ENCODE assay signal across 8 cellular contexts in the genomic region with DNA sequence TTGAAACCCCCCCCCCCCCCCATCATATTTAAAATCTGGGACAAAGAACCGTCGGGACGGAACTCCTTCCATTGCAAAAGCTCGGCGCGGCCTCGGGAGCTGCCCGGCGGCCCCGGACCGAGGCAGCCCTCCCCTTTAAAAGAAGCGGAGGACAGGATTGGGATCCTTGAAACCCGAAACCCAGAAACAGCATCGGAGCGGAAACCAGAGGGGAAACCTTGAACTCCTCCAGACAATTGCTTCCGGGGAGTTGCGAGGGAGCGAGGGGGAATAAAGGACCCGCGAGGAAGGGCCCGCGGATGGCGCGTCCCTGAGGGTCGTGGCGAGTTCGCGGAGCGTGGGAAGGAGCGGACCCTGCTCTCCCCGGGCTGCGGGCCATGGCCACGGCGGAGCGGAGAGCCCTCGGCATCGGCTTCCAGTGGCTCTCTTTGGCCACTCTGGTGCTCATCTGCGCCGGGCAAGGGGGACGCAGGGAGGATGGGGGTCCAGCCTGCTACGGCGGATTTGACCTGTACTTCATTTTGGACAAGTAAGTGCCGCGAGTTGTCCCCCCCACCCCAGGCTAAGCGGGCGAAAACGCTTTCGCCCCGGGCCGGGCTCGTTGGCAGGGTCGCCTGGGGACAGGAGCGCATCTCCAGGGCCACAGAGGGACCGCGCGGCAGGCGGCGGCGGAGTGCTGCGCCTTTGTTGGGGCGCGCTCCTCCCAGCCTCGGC. TPM values are rescaled to one million over a fixed set of nuclear protein-coding genes. Genes with fewer than 3 reads are reported as not detected.
A peak's percentile ranks its signal among the peaks of the same experiment; 100 is the strongest.
DNase-seq lines count a peak whose midpoint lies in the region; ATAC-seq, FAIRE-seq and TF ChIP-seq lines count a peak whose summit lies in the region.

A gene (plus strand): TSS at position 57 of the 714 bp plus-strand sequence. CDS start 321 bp downstream, at position 378.

- CTCF ChIA-PET in CD8-positive, alpha-beta T cell (lab: Charles Lee): interaction anchor here (0.8 to 2.5 kb wide), 7 partner anchors 8 to 295 kb away, joined by 3 to 13 read pairs (median 4); no protein-coding TSS in a partner anchor

- H3K27me3 ChIP-seq in CD8-positive, alpha-beta T cell (ENCODE audit: insufficient read depth, low read length): peaks cover 7% of the 10 kb centered on the region
- H3K27me3 ChIP-seq in HUES64 (ENCODE audit: insufficient read depth, low read length): peaks cover 22% of the 10 kb centered on the region; the same call in 1 of the 2 replicates
- H3K27me3 ChIP-seq in small intestine (ENCODE audit: control insufficient read depth in 2 of 2, insufficient read depth in 2 of 2, low read length in 2 of 2): peaks cover 0 to 3% of the 10 kb centered on the region in 2 donors

- POLR2A ChIA-PET in CD8-positive, alpha-beta T cell (lab: Charles Lee): interaction anchor here (0.6 kb wide), 1 partner anchor 271 kb away, joined by 3 read pairs; no protein-coding TSS in a partner anchor

- peak; percentile 54 for ATAC-seq in CD8-positive, alpha-beta T cell
- ATAC-seq in central memory CD8-positive, alpha-beta T cell (replicated peaks; ENCODE audit: extremely low read depth, poor library complexity, severe bottlenecking): peak; percentile 54
- no peak for ATAC-seq in GM21367 (IDR thresholded peaks at IDR 0.05; ENCODE audit: unreplicated experiment)

- WGBS in HUES64: under 1% methylated on average over 63 of the region's 63 CpGs
- 1 to 6% (median 6%) methylated on average over 60 to 63 of the region's 63 CpGs for WGBS in small intestine, 3 donors

- peak within 1 kb of the TSS; percentile 79 for H3K4me3 Mint-ChIP-seq in CD8-positive, alpha-beta T cell
- H3K4me3 Mint-ChIP-seq in central memory CD8-positive, alpha-beta T cell: peak within 1 kb of the TSS; percentile 80

- no peaks in the 10 kb centered on the region for H3K9me3 Mint-ChIP-seq in CD8-positive, alpha-beta T cell
- H3K9me3 Mint-ChIP-seq in central memory CD8-positive, alpha-beta T cell: no peaks in the 10 kb centered on the region

- peaks cover 40% of the 10 kb centered on the region for H3K27me3 Mint-ChIP-seq in CD8-positive, alpha-beta T cell (ENCODE audit: low read depth)
- peaks cover 75% of the 10 kb centered on the region for H3K27me3 Mint-ChIP-seq in central memory CD8-positive, alpha-beta T cell

- no peak within 1 kb of the TSS for H3K27ac ChIP-seq in CD8-positive, alpha-beta T cell (ENCODE audit: low read depth, low read length)
- H3K27ac ChIP-seq in HUES64 (ENCODE audit: low read depth, low read length): peak within 1 kb of the TSS; percentile 61
- peak within 1 kb of the TSS in 1 of 2 donors; percentile 83 for H3K27ac ChIP-seq in small intestine (ENCODE audit: low read depth in 1 of 2, low read length in 1 of 2)

- no peak within 1 kb of the TSS for H3K27ac Mint-ChIP-seq in CD8-positive, alpha-beta T cell
- peak within 1 kb of the TSS; percentile 9 for H3K27ac Mint-ChIP-seq in central memory CD8-positive, alpha-beta T cell (ENCODE audit: low read depth)

- peak in 1 of 7 experiments; percentile 9 for DNase-seq in CD8-positive, alpha-beta T cell
- DNase-seq in SHP77 (lab: John Stamatoyannopoulos, UW): peak; percentile 52 to 64
- DNase-seq in central memory CD8-positive, alpha-beta T cell (ENCODE audit: low spot score in 2 of 2): no peak
- DNase-seq in islet precursor cell: peak; percentile 82
- DNase-seq in small intestine: no peak
- DNase-seq in GDM1 (lab: John Stamatoyannopoulos, UW): no peak

- H3K4me3 ChIP-seq in CD8-positive, alpha-beta T cell (ENCODE audit: low read depth, low read length): peak within 1 kb of the TSS; percentile 64
- H3K4me3 ChIP-seq in HUES64 (ENCODE audit: low read length) (peak within 1 kb of the TSS; percentile 97), small intestine (ENCODE audit: low read depth in 1 of 2, low read length in 2 of 2) (peak within 1 kb of the TSS; percentile 14 to 24)

- peaks cover 10% of the 10 kb centered on the region for H3K4me1 ChIP-seq in CD8-positive, alpha-beta T cell (ENCODE audit: insufficient read depth, low read length)
- peaks cover 19% of the 10 kb centered on the region for H3K4me1 ChIP-seq in HUES64 (ENCODE audit: insufficient read depth, low read length)
- no peaks in the 10 kb centered on the region for H3K4me1 ChIP-seq in small intestine (ENCODE audit: control insufficient read depth in 2 of 2, insufficient read depth in 1 of 2, low read depth in 1 of 2, low read length in 1 of 2)

- no peaks in the 10 kb centered on the region for H3K9me3 ChIP-seq in CD8-positive, alpha-beta T cell (ENCODE audit: low read length)
- no peaks in the 10 kb centered on the region for H3K9me3 ChIP-seq in HUES64 (ENCODE audit: insufficient read depth, low read depth, low read length)
- no peaks in the 10 kb centered on the region for H3K9me3 ChIP-seq in small intestine (ENCODE audit: control insufficient read depth, low read depth)

- TF ChIP-seq CTCF in CD8-positive, alpha-beta T cell (IDR thresholded peaks at IDR 0.05): no peak

- peaks cover 14% of the 10 kb centered on the region for H3K4me1 Mint-ChIP-seq in CD8-positive, alpha-beta T cell (ENCODE audit: low read depth)
- H3K4me1 Mint-ChIP-seq in central memory CD8-positive, alpha-beta T cell: peaks cover 19% of the 10 kb centered on the region

- no peak for FAIRE-seq in small intestine (lab: Jason Lieb, UNC)

- H3K36me3 Mint-ChIP-seq in CD8-positive, alpha-beta T cell: no peaks in the 10 kb centered on the region
- peaks cover 4% of the 10 kb centered on the region for H3K36me3 Mint-ChIP-seq in central memory CD8-positive, alpha-beta T cell (ENCODE audit: insufficient read depth)

- peak within 1 kb of the TSS; percentile 83 for H3K9ac ChIP-seq in HUES64 (ENCODE audit: low read depth, low read length)

- no peaks in the 10 kb centered on the region for H3K36me3 ChIP-seq in CD8-positive, alpha-beta T cell (ENCODE audit: insufficient read depth, low read length)
- H3K36me3 ChIP-seq in HUES64 (ENCODE audit: insufficient read depth, low read length) (no peaks in the 10 kb centered on the region), small intestine (ENCODE audit: control insufficient read depth in 2 of 2, insufficient read depth in 2 of 2, low read length in 2 of 2) (no peaks in the 10 kb centered on the region)

- intact Hi-C loops in CD8-positive, alpha-beta T cell (cut with DNase I, micrococcal nuclease): loop anchor here (2.0 to 5.0 kb wide), 2 partner anchors 294 kb away; no protein-coding TSS in a partner anchor

RNA-seq across cellular contexts. Expression of the gene that starts here (rescaled TPM):
- total RNA-seq in CD8-positive, alpha-beta T cell: not detected
- 28.4 TPM for polyA plus RNA-seq in HUES64 (2013, experiment 1 of 2)
- polyA plus RNA-seq in HUES64 (2013, experiment 2 of 2): 29.4 TPM
- polyA plus RNA-seq in small intestine: 1 to 10 TPM in 2 of 3 donors, under 1 TPM in 1; 0.22 to 8.1 (median 6.2) TPM

Comparison
In these comparisons a context has a peak if more than half of its experiments do, and no peak if none do; other contexts are left out.
1. Peak in ATAC-seq and H3K4me3 ChIP-seq in CD8-positive, alpha-beta T cell; RNA of the gene not detected or under 1 TPM.
2. DNase-seq: peak in SHP77 (2 of 2) and islet precursor cell (single experiment); none in central memory CD8-positive, alpha-beta T cell (0 of 2), small intestine (single experiment) and GDM1 (single experiment).
3. H3K4me3 ChIP-seq: peak in every context shown above with its lines; median percentile 97 in HUES64; 64 in CD8-positive, alpha-beta T cell; 19 in small intestine.